ENCODE assay signal across 25 cellular contexts in the genomic region with DNA sequence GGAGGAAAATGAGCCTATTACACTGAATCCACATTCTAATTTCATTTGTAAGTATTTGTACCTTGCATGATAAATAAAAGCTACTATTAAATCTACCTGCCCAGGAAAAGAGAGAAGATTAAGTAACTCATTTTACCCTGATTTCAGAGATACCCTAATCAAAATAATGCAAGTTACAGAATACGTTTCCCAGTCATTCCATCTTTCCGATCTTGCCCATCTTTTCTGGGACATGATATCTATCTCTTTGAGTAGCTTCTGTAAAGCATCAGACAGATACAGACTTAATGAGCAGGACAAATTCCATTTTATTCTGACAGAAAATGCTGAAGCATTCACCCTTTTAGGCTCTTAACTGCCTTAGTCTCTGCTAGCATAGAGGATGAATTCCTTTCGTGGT.
"Had no signal": no experiment of that assay in that cellular context is flagged by ENCODE, and none has a peak within 500 bp of the region (broad histone marks: within the 10 kb centered on the region; RNA-seq: fewer than 3 reads in every experiment).

No MANE protein-coding gene starts in this region.

- H3K79me2 ChIP-seq: hepatocyte had no signal

- H3K4me3 ChIP-seq: colonic mucosa, coronary artery, dorsolateral prefrontal cortex, esophagus muscularis mucosa, esophagus squamous epithelium, gastrocnemius medialis, gastroesophageal sphincter, heart left ventricle, heart right ventricle, hepatocyte had no signal

- H3K9me3 ChIP-seq: colonic mucosa, esophagus muscularis mucosa, esophagus squamous epithelium, gastrocnemius medialis, gastroesophageal sphincter had no signal

- H3K27me3 ChIP-seq: colonic mucosa, dorsolateral prefrontal cortex, esophagus muscularis mucosa, esophagus squamous epithelium, foreskin keratinocyte, gastrocnemius medialis, gastroesophageal sphincter, heart left ventricle, heart right ventricle, hepatocyte had no signal

- DNase-seq: colonic mucosa; cortex of kidney; dermis blood vessel endothelial cell; dorsolateral prefrontal cortex; effector CD4-positive, alpha-beta T cell; effector CD8-positive, alpha-beta T cell; effector memory CD4-positive, alpha-beta T cell; effector memory CD8-positive, alpha-beta T cell; endodermal cell; erythroblast; esophagus squamous epithelium; foreskin fibroblast; foreskin keratinocyte; foreskin melanocyte; gastrocnemius medialis; glutamatergic neuron; head of caudate nucleus; heart left ventricle; heart right ventricle had no signal

- H3K36me3 ChIP-seq: colonic mucosa, esophagus muscularis mucosa, esophagus squamous epithelium, gastrocnemius medialis, gastroesophageal sphincter, heart left ventricle, heart right ventricle had no signal

- H3K4me2 ChIP-seq: hepatocyte had no signal

- H3K27ac ChIP-seq: colonic mucosa, coronary artery, dorsolateral prefrontal cortex, epithelial cell of prostate, esophagus muscularis mucosa, esophagus squamous epithelium, foreskin keratinocyte, gastrocnemius medialis, gastroesophageal sphincter, heart left ventricle, heart right ventricle, hepatocyte had no signal

- ATAC-seq: effector memory CD8-positive, alpha-beta T cell; esophagus mucosa; foreskin keratinocyte; gastrocnemius medialis; gastroesophageal sphincter; heart left ventricle; heart right ventricle had no signal

- H3K4me1 ChIP-seq: colonic mucosa, esophagus muscularis mucosa, esophagus squamous epithelium, foreskin keratinocyte, gastrocnemius medialis, gastroesophageal sphincter, heart left ventricle, heart right ventricle had no signal

- H2AFZ ChIP-seq: hepatocyte had no signal
